Comparison of ENCODE assay signal across 8 cellular contexts in the genomic region with DNA sequence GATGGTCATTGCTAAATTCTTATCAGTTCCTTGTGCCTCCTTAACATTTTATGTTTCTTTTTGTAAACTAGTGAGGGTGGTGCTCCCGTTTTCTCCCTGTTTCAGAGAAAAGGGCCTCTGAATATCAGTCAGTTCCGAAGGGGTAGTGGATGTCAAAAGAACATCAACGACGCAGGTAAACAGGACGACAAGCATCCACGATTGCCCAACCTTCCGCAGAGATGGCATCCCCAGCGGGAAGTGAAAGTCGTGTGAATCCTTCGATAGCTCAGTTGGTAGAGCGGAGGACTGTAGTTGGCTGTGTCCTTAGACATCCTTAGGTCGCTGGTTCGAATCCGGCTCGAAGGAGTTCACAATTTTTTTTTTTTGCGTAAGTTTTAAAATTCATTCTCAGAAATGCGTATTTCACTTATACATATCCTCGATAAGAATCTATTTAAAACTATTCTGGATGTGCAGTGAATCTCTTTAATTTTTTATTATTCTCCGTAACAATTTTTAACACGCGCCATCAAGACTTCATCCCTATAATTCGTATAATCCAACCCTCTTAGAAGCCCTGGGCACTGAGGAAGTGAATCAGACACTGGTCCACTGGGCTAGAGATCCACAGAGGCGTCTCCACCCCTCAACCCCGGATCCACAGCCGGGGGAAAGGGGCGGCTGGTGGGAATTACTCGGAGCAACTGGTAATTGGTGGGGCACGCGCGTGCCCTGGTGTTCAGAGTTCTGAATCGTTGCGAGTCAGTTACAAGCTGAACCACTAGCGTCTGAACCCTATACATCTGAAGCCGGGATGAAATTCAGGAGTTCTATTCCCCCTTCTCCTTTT. TPM values are rescaled to one million over a fixed set of nuclear protein-coding genes. Genes with fewer than 3 reads are reported as not detected.
DNase-seq lines count a peak whose midpoint lies in the region; ATAC-seq, FAIRE-seq and TF ChIP-seq lines count a peak whose summit lies in the region.

No MANE protein-coding gene starts in this region.

- H3K9ac ChIP-seq in ES-I3 (ENCODE audit: low read depth, low read length): peak overlapping the region; percentile 92

- intact Hi-C loops in Right ventricle myocardium inferior (cut with DNase I) (loop anchor here (1.0 to 2.0 kb wide), 2 partner anchors 15 to 36 kb away; no protein-coding TSS in a partner anchor), pancreas (cut with DNase I) (no loop called here), tibial artery (cut with DNase I; ENCODE audit: low total_unique reads) (no loop called here)

- ATAC-seq in HG02588 (IDR thresholded peaks at IDR 0.05; ENCODE audit: unreplicated experiment): peak; percentile 54
- ATAC-seq in SK-N-SH treated with all-trans-retinoic acid at 6 μM for 48 hours: peak; percentile 62
- ATAC-seq in Right ventricle myocardium inferior: peak; percentile 80
- peak; percentile 68 to 81 (median 72) for ATAC-seq in pancreas

- DNase-seq in NCI-H1105 (lab: John Stamatoyannopoulos, UW): peak; percentile 93
- DNase-seq in activated naive CD8-positive, alpha-beta T cell treated with anti-CD3 and anti-CD28 coated beads for 36 hours: peak; percentile 92
- peak; percentile 89 for DNase-seq in Right ventricle myocardium inferior (ENCODE audit: missing footprints)
- DNase-seq in pancreas: peak; percentile 83 to 98 (median 94)
- DNase-seq in tibial artery: peak; percentile 96 to 97

- TF ChIP-seq CTCF in pancreas (IDR thresholded peaks at IDR 0.05) (no peak), tibial artery (IDR thresholded peaks at IDR 0.05) (no peak)

- H3K4me1 Mint-ChIP-seq in activated naive CD8-positive, alpha-beta T cell treated with anti-CD3 and anti-CD28 coated beads for 36 hours: peaks cover 24% of the 10 kb centered on the region

- WGBS in pancreas, 2 donors: 6 to 7% methylated on average over 34 of the region's 34 CpGs

- H3K27ac Mint-ChIP-seq in activated naive CD8-positive, alpha-beta T cell treated with anti-CD3 and anti-CD28 coated beads for 36 hours: peak overlapping the region; percentile 92

- H3K27ac ChIP-seq in pancreas (peak overlapping the region in 1 of 4 donors; percentile 39), tibial artery (peak overlapping the region; percentile 65 to 72)

- no peaks in the 10 kb centered on the region for H3K36me3 ChIP-seq in ES-I3 (ENCODE audit: insufficient read depth, low read length)
- no peaks in the 10 kb centered on the region for H3K36me3 ChIP-seq in pancreas
- no peaks in the 10 kb centered on the region for H3K36me3 ChIP-seq in tibial artery

- H3K4me3 Mint-ChIP-seq in activated naive CD8-positive, alpha-beta T cell treated with anti-CD3 and anti-CD28 coated beads for 36 hours: peak overlapping the region; percentile 92

- H3K27me3 ChIP-seq in pancreas (no peaks in the 10 kb centered on the region), tibial artery (no peaks in the 10 kb centered on the region)

- H3K4me1 ChIP-seq in ES-I3 (ENCODE audit: insufficient read depth, low read length): no peaks in the 10 kb centered on the region
- peaks cover 0 to 6% (median 0%) of the 10 kb centered on the region in 3 donors for H3K4me1 ChIP-seq in pancreas
- H3K4me1 ChIP-seq in tibial artery: peaks cover 0 to 9% (median 2%) of the 10 kb centered on the region in 4 donors

- peaks cover 2% of the 10 kb centered on the region for H3K9me3 Mint-ChIP-seq in activated naive CD8-positive, alpha-beta T cell treated with anti-CD3 and anti-CD28 coated beads for 36 hours

- H3K9me3 ChIP-seq in ES-I3 (ENCODE audit: control insufficient read depth, insufficient read depth, low read length) (no peaks in the 10 kb centered on the region), pancreas (no peaks in the 10 kb centered on the region), tibial artery (no peaks in the 10 kb centered on the region)

- H3K4me3 ChIP-seq in pancreas (peak overlapping the region in 3 of 4 donors; percentile 6 to 38 (median 32)), tibial artery (peak overlapping the region; percentile 50 to 60)

- H3K36me3 Mint-ChIP-seq in activated naive CD8-positive, alpha-beta T cell treated with anti-CD3 and anti-CD28 coated beads for 36 hours: peaks cover 3% of the 10 kb centered on the region

- peaks cover 9% of the 10 kb centered on the region for H3K27me3 Mint-ChIP-seq in activated naive CD8-positive, alpha-beta T cell treated with anti-CD3 and anti-CD28 coated beads for 36 hours

- no peak for FAIRE-seq in pancreas (lab: Jason Lieb, UNC)

TF ChIP-seq in SK-N-SH treated with all-trans-retinoic acid at 6 μM for 48 hours, 23 proteins besides CTCF, POLR2A, EP300 and RAD21 (continues in another document):
- no peak for TF ChIP-seq ZFP3 (CRISPR knock-in tag; IDR thresholded peaks at IDR 0.05)
- no peak for TF ChIP-seq SNAI2 (CRISPR knock-in tag; IDR thresholded peaks at IDR 0.05)
- no peak for TF ChIP-seq PPARA (CRISPR knock-in tag; IDR thresholded peaks at IDR 0.05; ENCODE audit: borderline replicate concordance)
- TF ChIP-seq ZNF8 (CRISPR knock-in tag; IDR thresholded peaks at IDR 0.05): no peak
- no peak for TF ChIP-seq ARNTL (CRISPR knock-in tag; IDR thresholded peaks at IDR 0.05; ENCODE audit: borderline replicate concordance, low read depth)
- no peak for TF ChIP-seq ISL1 (CRISPR knock-in tag; IDR thresholded peaks at IDR 0.05)
- TF ChIP-seq, protein P1, sequence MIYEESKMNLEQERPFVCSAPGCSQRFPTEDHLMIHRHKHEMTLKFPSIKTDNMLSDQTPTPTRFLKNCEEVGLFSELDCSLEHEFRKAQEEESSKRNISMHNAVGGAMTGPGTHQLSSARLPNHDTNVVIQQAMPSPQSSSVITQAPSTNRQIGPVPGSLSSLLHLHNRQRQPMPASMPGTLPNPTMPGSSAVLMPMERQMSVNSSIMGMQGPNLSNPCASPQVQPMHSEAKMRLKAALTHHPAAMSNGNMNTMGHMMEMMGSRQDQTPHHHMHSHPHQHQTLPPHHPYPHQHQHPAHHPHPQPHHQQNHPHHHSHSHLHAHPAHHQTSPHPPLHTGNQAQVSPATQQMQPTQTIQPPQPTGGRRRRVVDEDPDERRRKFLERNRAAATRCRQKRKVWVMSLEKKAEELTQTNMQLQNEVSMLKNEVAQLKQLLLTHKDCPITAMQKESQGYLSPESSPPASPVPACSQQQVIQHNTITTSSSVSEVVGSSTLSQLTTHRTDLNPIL (CRISPR knock-in tag; IDR thresholded peaks at IDR 0.05; ENCODE audit: low read depth): no peak
- no peak for TF ChIP-seq CSDC2 (CRISPR knock-in tag; IDR thresholded peaks at IDR 0.05)
- no peak for TF ChIP-seq GLIS3 (CRISPR knock-in tag; IDR thresholded peaks at IDR 0.05)
- TF ChIP-seq, protein P2, sequence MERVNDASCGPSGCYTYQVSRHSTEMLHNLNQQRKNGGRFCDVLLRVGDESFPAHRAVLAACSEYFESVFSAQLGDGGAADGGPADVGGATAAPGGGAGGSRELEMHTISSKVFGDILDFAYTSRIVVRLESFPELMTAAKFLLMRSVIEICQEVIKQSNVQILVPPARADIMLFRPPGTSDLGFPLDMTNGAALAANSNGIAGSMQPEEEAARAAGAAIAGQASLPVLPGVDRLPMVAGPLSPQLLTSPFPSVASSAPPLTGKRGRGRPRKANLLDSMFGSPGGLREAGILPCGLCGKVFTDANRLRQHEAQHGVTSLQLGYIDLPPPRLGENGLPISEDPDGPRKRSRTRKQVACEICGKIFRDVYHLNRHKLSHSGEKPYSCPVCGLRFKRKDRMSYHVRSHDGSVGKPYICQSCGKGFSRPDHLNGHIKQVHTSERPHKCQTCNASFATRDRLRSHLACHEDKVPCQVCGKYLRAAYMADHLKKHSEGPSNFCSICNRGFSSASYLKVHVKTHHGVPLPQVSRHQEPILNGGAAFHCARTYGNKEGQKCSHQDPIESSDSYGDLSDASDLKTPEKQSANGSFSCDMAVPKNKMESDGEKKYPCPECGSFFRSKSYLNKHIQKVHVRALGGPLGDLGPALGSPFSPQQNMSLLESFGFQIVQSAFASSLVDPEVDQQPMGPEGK (CRISPR knock-in tag; IDR thresholded peaks at IDR 0.05; ENCODE audit: borderline replicate concordance): no peak
- TF ChIP-seq, protein P3, sequence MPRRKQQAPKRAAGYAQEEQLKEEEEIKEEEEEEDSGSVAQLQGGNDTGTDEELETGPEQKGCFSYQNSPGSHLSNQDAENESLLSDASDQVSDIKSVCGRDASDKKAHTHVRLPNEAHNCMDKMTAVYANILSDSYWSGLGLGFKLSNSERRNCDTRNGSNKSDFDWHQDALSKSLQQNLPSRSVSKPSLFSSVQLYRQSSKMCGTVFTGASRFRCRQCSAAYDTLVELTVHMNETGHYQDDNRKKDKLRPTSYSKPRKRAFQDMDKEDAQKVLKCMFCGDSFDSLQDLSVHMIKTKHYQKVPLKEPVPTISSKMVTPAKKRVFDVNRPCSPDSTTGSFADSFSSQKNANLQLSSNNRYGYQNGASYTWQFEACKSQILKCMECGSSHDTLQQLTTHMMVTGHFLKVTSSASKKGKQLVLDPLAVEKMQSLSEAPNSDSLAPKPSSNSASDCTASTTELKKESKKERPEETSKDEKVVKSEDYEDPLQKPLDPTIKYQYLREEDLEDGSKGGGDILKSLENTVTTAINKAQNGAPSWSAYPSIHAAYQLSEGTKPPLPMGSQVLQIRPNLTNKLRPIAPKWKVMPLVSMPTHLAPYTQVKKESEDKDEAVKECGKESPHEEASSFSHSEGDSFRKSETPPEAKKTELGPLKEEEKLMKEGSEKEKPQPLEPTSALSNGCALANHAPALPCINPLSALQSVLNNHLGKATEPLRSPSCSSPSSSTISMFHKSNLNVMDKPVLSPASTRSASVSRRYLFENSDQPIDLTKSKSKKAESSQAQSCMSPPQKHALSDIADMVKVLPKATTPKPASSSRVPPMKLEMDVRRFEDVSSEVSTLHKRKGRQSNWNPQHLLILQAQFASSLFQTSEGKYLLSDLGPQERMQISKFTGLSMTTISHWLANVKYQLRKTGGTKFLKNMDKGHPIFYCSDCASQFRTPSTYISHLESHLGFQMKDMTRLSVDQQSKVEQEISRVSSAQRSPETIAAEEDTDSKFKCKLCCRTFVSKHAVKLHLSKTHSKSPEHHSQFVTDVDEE (CRISPR knock-in tag; IDR thresholded peaks at IDR 0.05): no peak
- TF ChIP-seq ZFP30 (CRISPR knock-in tag; IDR thresholded peaks at IDR 0.05): no peak

RNA-seq across cellular contexts. Expression of a gene that starts 27.9 kb away (rescaled TPM):
- total RNA-seq in activated naive CD8-positive, alpha-beta T cell treated with anti-CD3 and anti-CD28 coated beads for 36 hours: 10 to 100 TPM; 44.5 to 45.8 TPM
- total RNA-seq in Right ventricle myocardium inferior: 7.6 TPM
- 1 to 10 TPM; 3.5 to 6.9 (median 5.5) TPM for total RNA-seq in pancreas
- polyA plus RNA-seq in pancreas: 10 to 100 TPM in 1 of 2 donors, 1 to 10 TPM in 1; 5.7 to 10.2 TPM

RNA-seq across cellular contexts. Expression of a gene that starts 30.7 kb away (rescaled TPM):
- total RNA-seq in activated naive CD8-positive, alpha-beta T cell treated with anti-CD3 and anti-CD28 coated beads for 36 hours: 10 to 100 TPM; 89.2 to 90.1 TPM
- 29.0 TPM for total RNA-seq in Right ventricle myocardium inferior
- 10 to 100 TPM; 10.8 to 24.2 (median 13.2) TPM for total RNA-seq in pancreas
- 10 to 100 TPM in 1 of 2 donors, 1 to 10 TPM in 1; 8.8 to 20.1 TPM for polyA plus RNA-seq in pancreas
